20 cellular contexts compared by ENCODE assay signal in the genomic region with DNA sequence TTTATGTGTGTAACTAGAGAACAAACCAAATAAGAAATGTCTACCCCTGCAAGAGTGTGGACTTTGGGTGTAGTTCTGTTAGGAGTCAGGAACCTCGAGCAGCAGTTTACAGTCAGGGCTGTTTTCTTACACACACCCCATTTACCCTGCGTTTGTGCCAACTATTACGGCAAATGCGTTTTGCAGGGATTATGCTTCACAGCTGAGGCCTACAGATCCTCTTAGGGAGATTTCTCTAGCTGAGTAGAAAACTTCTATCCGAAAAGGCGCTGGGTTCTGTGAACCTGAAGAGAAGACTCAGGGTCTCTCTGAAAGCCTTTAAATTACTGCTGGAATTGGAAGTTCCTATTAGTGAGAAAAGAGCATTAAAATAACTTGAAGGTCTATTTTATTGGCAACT.
"Had no signal": no experiment of that assay in that cellular context is flagged by ENCODE, and none has a peak within 500 bp of the region (broad histone marks: within the 10 kb centered on the region; RNA-seq: fewer than 3 reads in every experiment).

No MANE protein-coding gene starts in this region.

- DNase-seq: effector memory CD4-positive, alpha-beta T cell; foreskin fibroblast; immature natural killer cell; kidney; left cardiac atrium; left ventricle myocardium superior; mesendoderm; naive thymus-derived CD4-positive, alpha-beta T cell; nephron progenitor cell; posterior cingulate gyrus; stimulated activated CD4-positive, alpha-beta T cell treated with anti-CD3 and anti-CD28 coated beads, Interleukin-2, amount 100 ng/mL, for 48 hours; stimulated activated naive CD4-positive, alpha-beta T cell treated with Interleukin-2 at 50 U/mL for 16 hours; trophoblast cell had no signal

- FAIRE-seq: kidney had no signal

- H3K36me3 ChIP-seq: esophagus muscularis mucosa, gastroesophageal sphincter, neutrophil, right atrium auricular region had no signal

- H3K27ac ChIP-seq: epithelial cell of prostate, esophagus muscularis mucosa, gastroesophageal sphincter, neutrophil, right atrium auricular region had no signal

- H3K27me3 ChIP-seq: esophagus muscularis mucosa, gastroesophageal sphincter, right atrium auricular region had no signal

- H3K4me3 ChIP-seq: esophagus muscularis mucosa, gastroesophageal sphincter, lung, right atrium auricular region, smooth muscle cell had no signal

- H3K9me3 ChIP-seq: esophagus muscularis mucosa, gastroesophageal sphincter, neutrophil, right atrium auricular region had no signal

- H3K4me2 ChIP-seq: smooth muscle cell had no signal
